1 cellular context compared by ENCODE assay signal in genomic region chr19:43288874-43289273, GRCh38. TPM values are rescaled to one million over a fixed set of nuclear protein-coding genes. Genes with fewer than 3 reads are reported as not detected.
"Had no signal": no experiment of that assay in that cellular context is flagged by ENCODE, and none has a peak within 500 bp of the region (broad histone marks: within the 10 kb centered on the region; RNA-seq: fewer than 3 reads in every experiment).

No MANE protein-coding gene starts in this region.

RNA-seq across cellular contexts. Expression of gene PSG9, which starts 19.5 kb away (rescaled TPM):
- total RNA-seq: H9 had no signal
